ENCODE assay signal across 2 cellular contexts in genomic region chr20:49786226-49786625, GRCh38.
TF ChIP-seq lines count a peak whose summit lies in the region.

No MANE protein-coding gene starts in this region.

TF ChIP-seq in GM23338, 12 proteins besides CTCF, POLR2A, EP300 and RAD21:
- no peak for TF ChIP-seq EZH2phosphoT487 (IDR thresholded peaks at IDR 0.05; ENCODE audit: unreplicated experiment)
- TF ChIP-seq ETS1 (IDR thresholded peaks at IDR 0.05), result no peak
- TF ChIP-seq JUNB (IDR thresholded peaks at IDR 0.05; ENCODE audit: unreplicated experiment), result no peak

TF ChIP-seq in SK-N-SH, 30 proteins besides CTCF, POLR2A, EP300 and RAD21:
- no peak for TF ChIP-seq RXRA (IDR thresholded peaks at IDR 0.05; ENCODE audit: borderline replicate concordance, low read depth)
- no peak for TF ChIP-seq REST (IDR thresholded peaks at IDR 0.05; ENCODE audit: low read depth, low read length)
- no peak for TF ChIP-seq RCOR1 (IDR thresholded peaks at IDR 0.05; ENCODE audit: low read length)
- TF ChIP-seq TAF1 (IDR thresholded peaks at IDR 0.05; ENCODE audit: borderline replicate concordance, low read depth, low read length), result no peak
